ENCODE assay signal across 14 cellular contexts in the genomic region with DNA sequence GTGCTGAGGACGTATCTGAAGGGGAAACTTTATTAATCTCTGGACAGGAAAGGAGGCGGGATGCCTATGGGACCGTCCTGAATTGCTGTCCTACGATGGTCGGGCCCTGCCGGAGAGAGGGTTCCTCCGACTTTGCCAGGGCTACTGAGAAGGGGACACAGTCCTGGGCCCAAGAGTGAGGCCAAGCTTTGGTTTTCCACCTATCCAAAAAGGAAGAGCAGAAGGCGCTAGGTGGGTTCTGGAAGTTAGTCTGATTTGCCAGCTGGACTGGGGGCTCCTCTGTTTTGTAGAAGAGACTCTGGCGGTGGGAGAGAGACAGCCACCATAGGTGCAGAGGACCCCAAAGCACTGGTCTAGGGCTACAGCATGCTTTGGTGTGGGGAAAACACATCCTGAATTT.
DNase-seq lines count a peak whose midpoint lies in the region; ATAC-seq and TF ChIP-seq lines count a peak whose summit lies in the region.
"Had no signal": no experiment of that assay in that cellular context is flagged by ENCODE, and none has a peak within 500 bp of the region (broad histone marks: within the 10 kb centered on the region; RNA-seq: fewer than 3 reads in every experiment).

No MANE protein-coding gene starts in this region.

- H3K4me1 Mint-ChIP-seq in activated CD8-positive, alpha-beta memory T cell treated with anti-CD3 and anti-CD28 coated beads, Interleukin-2, amount 10 ng/mL, durations not matched to agents 7 days and 5 days, result no peaks in the 10 kb centered on the region
- peaks cover 13% of the 10 kb centered on the region for H3K4me1 Mint-ChIP-seq in type B pancreatic cell (ENCODE audit: unreplicated experiment)
- H3K4me1 Mint-ChIP-seq in immature natural killer cell, result no peaks in the 10 kb centered on the region
- H3K4me1 Mint-ChIP-seq: B cell had no signal

- TF ChIP-seq CTCF in type B pancreatic cell (conservative IDR thresholded peaks at IDR 0.05), result no peak

- no peaks in the 10 kb centered on the region for H3K36me3 Mint-ChIP-seq in activated CD8-positive, alpha-beta memory T cell treated with anti-CD3 and anti-CD28 coated beads, Interleukin-2, amount 10 ng/mL, durations not matched to agents 7 days and 5 days
- H3K36me3 Mint-ChIP-seq in type B pancreatic cell (no peaks in the 10 kb centered on the region), immature natural killer cell (no peaks in the 10 kb centered on the region)
- H3K36me3 Mint-ChIP-seq: CD8-positive, alpha-beta T cell had no signal

- no peak overlapping the region for H3K4me3 Mint-ChIP-seq in activated CD8-positive, alpha-beta memory T cell treated with anti-CD3 and anti-CD28 coated beads, Interleukin-2, amount 10 ng/mL, durations not matched to agents 7 days and 5 days
- no peak overlapping the region for H3K4me3 Mint-ChIP-seq in type B pancreatic cell
- no peak overlapping the region for H3K4me3 Mint-ChIP-seq in immature natural killer cell
- H3K4me3 Mint-ChIP-seq: B cell; CD4-positive, alpha-beta T cell; CD8-positive, alpha-beta T cell had no signal

- CTCF ChIA-PET in activated CD8-positive, alpha-beta memory T cell treated with anti-CD3 and anti-CD28 coated beads, Interleukin-2, amount 10 ng/mL, durations not matched to agents 7 days and 5 days (lab: Charles Lee), result no interaction called here

- peak; percentile 19 for DNase-seq in activated CD8-positive, alpha-beta memory T cell treated with anti-CD3 and anti-CD28 coated beads, Interleukin-2, amount 10 ng/mL, durations not matched to agents 7 days and 5 days
- DNase-seq in activated CD8-positive, alpha-beta memory T cell treated with anti-CD3 and anti-CD28 coated beads for 24 hours, result no peak
- peak; percentile 60 for DNase-seq in mesenteric fat pad (ENCODE audit: low spot score)
- peak; percentile 36 for DNase-seq in type B pancreatic cell (ENCODE audit: extremely low spot score, unreplicated experiment)
- DNase-seq in immature natural killer cell, result no peak
- DNase-seq: AML-193; Caco-2; Calu3; CD4-positive, alpha-beta T cell; DMS79 treated with DMSO at 0.1 percent for 48 hours; GF-D8 had no signal

- peaks cover 5% of the 10 kb centered on the region for H3K9me3 Mint-ChIP-seq in activated CD8-positive, alpha-beta memory T cell treated with anti-CD3 and anti-CD28 coated beads, Interleukin-2, amount 10 ng/mL, durations not matched to agents 7 days and 5 days (ENCODE audit: low read depth)
- H3K9me3 Mint-ChIP-seq in type B pancreatic cell (no peaks in the 10 kb centered on the region), immature natural killer cell (no peaks in the 10 kb centered on the region)
- H3K9me3 Mint-ChIP-seq: CD4-positive, alpha-beta T cell had no signal

- H3K27ac Mint-ChIP-seq in activated CD8-positive, alpha-beta memory T cell treated with anti-CD3 and anti-CD28 coated beads, Interleukin-2, amount 10 ng/mL, durations not matched to agents 7 days and 5 days, result no peak overlapping the region
- H3K27ac Mint-ChIP-seq in type B pancreatic cell (no peak overlapping the region), immature natural killer cell (no peak overlapping the region)
- H3K27ac Mint-ChIP-seq: B cell; CD4-positive, alpha-beta T cell; CD8-positive, alpha-beta T cell had no signal

- ATAC-seq in activated CD8-positive, alpha-beta memory T cell treated with anti-CD3 and anti-CD28 coated beads, Interleukin-2, amount 10 ng/mL, durations not matched to agents 7 days and 5 days, result no peak
- ATAC-seq: A549; CD8-positive, alpha-beta T cell had no signal

- peaks cover 6% of the 10 kb centered on the region for H3K27me3 Mint-ChIP-seq in activated CD8-positive, alpha-beta memory T cell treated with anti-CD3 and anti-CD28 coated beads, Interleukin-2, amount 10 ng/mL, durations not matched to agents 7 days and 5 days
- peaks cover 35% of the 10 kb centered on the region for H3K27me3 Mint-ChIP-seq in type B pancreatic cell
- peaks cover 4 to 7% (median 7%) of the 10 kb centered on the region in 3 donors for H3K27me3 Mint-ChIP-seq in immature natural killer cell (ENCODE audit: low read depth in 3 of 3)

Comparison
In these comparisons a context has a peak if more than half of its experiments do, and no peak if none do; other contexts are left out.
1. DNase-seq: peak in activated CD8-positive, alpha-beta memory T cell treated with anti-CD3 and anti-CD28 coated beads, Interleukin-2, amount 10 ng/mL, durations not matched to agents 7 days and 5 days (single experiment), mesenteric fat pad (single experiment) and type B pancreatic cell (single experiment); none in activated CD8-positive, alpha-beta memory T cell treated with anti-CD3 and anti-CD28 coated beads for 24 hours (single experiment) and immature natural killer cell (0 of 3).